Comparison of ENCODE assay signal across 8 cellular contexts in the genomic region with DNA sequence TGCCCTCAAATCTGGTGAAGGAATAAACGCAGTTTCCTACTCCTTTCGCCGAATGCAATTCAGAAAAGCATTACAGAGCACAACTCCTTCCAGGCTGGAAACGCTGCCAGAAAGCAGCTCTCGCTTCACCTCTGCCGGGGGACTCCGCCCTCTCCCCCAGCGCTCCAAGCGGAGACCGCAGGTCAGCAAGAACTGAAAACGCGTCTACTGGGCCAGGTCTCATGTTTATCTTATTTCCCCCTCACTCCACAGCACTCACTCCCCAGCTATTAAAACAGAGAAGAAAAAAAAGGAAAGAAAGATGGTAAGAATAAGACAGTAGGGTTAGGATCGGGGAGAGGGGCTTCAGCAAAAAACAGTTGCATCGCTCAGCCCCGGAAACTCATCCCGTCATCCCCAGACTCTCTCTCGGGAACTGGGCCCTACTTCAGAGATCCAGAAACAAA. TPM values are rescaled to one million over a fixed set of nuclear protein-coding genes. Genes with fewer than 3 reads are reported as not detected.
DNase-seq lines count a peak whose midpoint lies in the region; ATAC-seq, FAIRE-seq and TF ChIP-seq lines count a peak whose summit lies in the region.

No MANE protein-coding gene starts in this region.

- no peak for TF ChIP-seq POLR2A in A549 (IDR thresholded peaks at IDR 0.05; ENCODE audit: low read length)

- H3K4me3 ChIP-seq in A549 (peak overlapping the region; percentile 90), kidney epithelial cell (ENCODE audit: low read depth, low read length) (peak overlapping the region; percentile 52)

- FAIRE-seq in A549 (lab: Jason Lieb, UNC): no peak

- H3K36me3 ChIP-seq in kidney epithelial cell (ENCODE audit: control insufficient read depth, insufficient read depth, low read length): no peaks in the 10 kb centered on the region

- POLR2A ChIA-PET in A549 (lab: Yijun Ruan, JAX): interaction anchor here (1.0 to 1.4 kb wide), 4 partner anchors 12 to 885 kb away, joined by 3 to 8 read pairs (median 4); no protein-coding TSS in a partner anchor

- WGBS in A549 (ENCODE audit: missing lambda C conversion rate): 2% methylated on average over 17 of the region's 17 CpGs

- DNase-seq in A549 (ENCODE audit: low read depth in 1 of 2, low spot score in 1 of 2) (peak; percentile 72 to 74), NCI-H446 treated with DMSO at 0.1 percent for 48 hours (lab: John Stamatoyannopoulos, UW) (peak; percentile 62), cerebellum (ENCODE audit: low spot score) (peak; percentile 69), kidney epithelial cell (ENCODE audit: low read depth) (peak; percentile 55)
- peak; percentile 35 to 41 for DNase-seq in activated CD4-positive, alpha-beta T cell treated with anti-CD3 and anti-CD28 coated beads for 24 hours (ENCODE audit: low read depth in 2 of 2)
- DNase-seq in stimulated activated CD4-positive, alpha-beta T cell treated with anti-CD3 and anti-CD28 coated beads, Interleukin-15, amount 100 ng/mL, for 48 hours (ENCODE audit: low read depth in 2 of 2): peak; percentile 50 to 54

- H3K9me3 ChIP-seq in A549: no peaks in the 10 kb centered on the region

- ATAC-seq in A549 (peak; percentile 54 to 57), GM18868 (IDR thresholded peaks at IDR 0.05; ENCODE audit: unreplicated experiment) (peak; percentile 39), HG03159 (IDR thresholded peaks at IDR 0.05; ENCODE audit: unreplicated experiment) (peak; percentile 41)

- peak overlapping the region; percentile 92 for H3K4me2 ChIP-seq in A549

- H3K4me1 ChIP-seq in A549: peaks cover 16% of the 10 kb centered on the region; the same call in 2 of the 3 replicates

- no peak for TF ChIP-seq EP300 in A549 (IDR thresholded peaks at IDR 0.05)

- TF ChIP-seq CTCF in A549 (IDR thresholded peaks at IDR 0.05) (no peak), kidney epithelial cell (IDR thresholded peaks at IDR 0.05; ENCODE audit: insufficient read depth, low read length, poor library complexity, severe bottlenecking) (no peak)

- CTCF ChIA-PET in A549 (lab: Yijun Ruan, JAX): interaction anchor here (0.7 to 1.6 kb wide), 20 partner anchors 8 to 882 kb away, joined by 3 to 11 read pairs (median 3); partner anchors contain the start of genes KCNH1 and RD3

- H3K27ac ChIP-seq in A549: peak overlapping the region; percentile 99

- H3K27me3 ChIP-seq in kidney epithelial cell (ENCODE audit: control insufficient read depth, insufficient read depth, low read length): no peaks in the 10 kb centered on the region

- no peak for TF ChIP-seq RAD21 in A549 (conservative IDR thresholded peaks at IDR 0.05 in 1 of 2, IDR thresholded peaks at IDR 0.05 in 1 of 2)

TF ChIP-seq in A549, 52 proteins besides CTCF, POLR2A, EP300 and RAD21:
- peak; percentile 87; the same call in 1 of the 2 replicates for TF ChIP-seq PHF8 (IDR thresholded peaks at IDR 0.05; ENCODE audit: borderline replicate concordance, low read depth)
- TF ChIP-seq, protein P1, sequence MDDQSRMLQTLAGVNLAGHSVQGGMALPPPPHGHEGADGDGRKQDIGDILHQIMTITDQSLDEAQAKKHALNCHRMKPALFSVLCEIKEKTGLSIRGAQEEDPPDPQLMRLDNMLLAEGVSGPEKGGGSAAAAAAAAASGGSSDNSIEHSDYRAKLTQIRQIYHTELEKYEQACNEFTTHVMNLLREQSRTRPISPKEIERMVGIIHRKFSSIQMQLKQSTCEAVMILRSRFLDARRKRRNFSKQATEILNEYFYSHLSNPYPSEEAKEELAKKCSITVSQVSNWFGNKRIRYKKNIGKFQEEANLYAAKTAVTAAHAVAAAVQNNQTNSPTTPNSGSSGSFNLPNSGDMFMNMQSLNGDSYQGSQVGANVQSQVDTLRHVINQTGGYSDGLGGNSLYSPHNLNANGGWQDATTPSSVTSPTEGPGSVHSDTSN (IDR thresholded peaks at IDR 0.05): no peak

RNA-seq across cellular contexts. Expression of gene RCOR3, which starts 0.8 kb away (rescaled TPM):
- polyA plus RNA-seq in A549 (2011; rRNA removed) (33.7 and 40.7 TPM in 2 replicates), A549 (2017; fragmentation: RNase III; extraction: RNeasy Plus Mini Kit Qiagen cat#74134 plus additional on column Dnase treatment) (16.1 to 19.0 TPM (median 16.3 TPM) in 3 replicates)
- polyA plus RNA-seq in A549 (2012; cell fraction: cytosol; rRNA removed): 11.7 and 11.8 TPM in 2 replicates
- polyA plus RNA-seq in A549 (2012; cell fraction: nucleus; rRNA removed): 29.3 and 29.5 TPM in 2 replicates
- 35.1 and 42.3 TPM in 2 replicates for polyA minus RNA-seq in A549 (2011; rRNA and poly(A)+ RNA removed)
- total RNA-seq in cerebellum (60.1 TPM), kidney epithelial cell (20.9 and 29.0 TPM in 2 replicates)

Comparison
In these comparisons a context has a peak if more than half of its experiments do, and no peak if none do; other contexts are left out.
1. Peak in every context shown above with its lines: DNase-seq, ATAC-seq, H3K4me3 ChIP-seq and H3K27ac ChIP-seq.